In the genomic region with DNA sequence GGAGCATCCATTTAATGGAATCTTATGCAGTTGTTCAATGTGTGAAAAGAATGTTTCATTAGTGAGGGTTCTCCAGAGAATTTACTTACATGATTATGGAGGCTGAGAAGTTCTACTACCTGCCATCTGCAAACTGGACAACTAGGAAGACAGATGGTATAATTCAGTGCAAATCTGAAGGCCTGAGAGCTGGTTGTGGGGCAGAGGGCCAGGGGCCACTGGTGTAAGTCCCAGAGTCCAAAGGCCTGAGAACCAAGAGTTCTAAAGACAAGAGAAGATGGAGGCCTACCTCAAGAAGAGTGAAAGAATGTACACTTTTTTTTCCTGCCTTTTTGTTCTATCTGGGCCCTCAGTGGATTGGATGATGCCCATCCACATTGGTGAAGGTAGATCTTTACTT, we compare ENCODE assay signal across 6 cellular contexts.
"Had no signal": no experiment of that assay in that cellular context is flagged by ENCODE, and none has a peak within 500 bp of the region (broad histone marks: within the 10 kb centered on the region; RNA-seq: fewer than 3 reads in every experiment).

No MANE protein-coding gene starts in this region.

- DNase-seq: GM23248, GOT3, H7, H9, HCEC 1CT, HFFc6 had no signal
